Comparison of ENCODE assay signal across 8 cellular contexts in genomic region chr2:216283038-216283900, GRCh38.
DNase-seq lines count a peak whose midpoint lies in the region; ATAC-seq and TF ChIP-seq lines count a peak whose summit lies in the region.

No MANE protein-coding gene starts in this region.

- TF ChIP-seq CTCF in neural crest cell (conservative IDR thresholded peaks at IDR 0.05) = peak; percentile 38

- H3K4me3 ChIP-seq in CD4-positive, alpha-beta memory T cell (ENCODE audit: low read length in 2 of 2) = no peak overlapping the region

- no peaks in the 10 kb centered on the region for H3K27me3 Mint-ChIP-seq in neural crest cell (ENCODE audit: low read depth)
- no peaks in the 10 kb centered on the region for H3K27me3 Mint-ChIP-seq in CD4-positive, alpha-beta memory T cell

- H3K9me3 Mint-ChIP-seq in neural crest cell = no peaks in the 10 kb centered on the region
- peaks cover 0 to 4% (median 0%) of the 10 kb centered on the region in 8 donors for H3K9me3 Mint-ChIP-seq in CD4-positive, alpha-beta memory T cell

- peak; percentile 43 to 46 for DNase-seq in activated CD4-positive, alpha-beta T cell treated with anti-CD3 and anti-CD28 coated beads, Interleukin-2, amount 50 U/mL, for 48 hours
- DNase-seq in neural crest cell (ENCODE audit: low read depth, low spot score) = peak; percentile 22
- DNase-seq in pons (ENCODE audit: low spot score) = no peak
- DNase-seq in Kasumi-1 (lab: John Stamatoyannopoulos, UW) = no peak
- no peak for DNase-seq in CD4-positive, alpha-beta memory T cell
- no peak for DNase-seq in activated effector memory CD4-positive, alpha-beta T cell treated with Interleukin-2 at 50 U/mL for 16 hours

- H3K36me3 Mint-ChIP-seq in neural crest cell (ENCODE audit: low read depth) = no peaks in the 10 kb centered on the region
- H3K36me3 Mint-ChIP-seq in CD4-positive, alpha-beta memory T cell = no peaks in the 10 kb centered on the region

- no peaks in the 10 kb centered on the region for H3K27me3 ChIP-seq in CD4-positive, alpha-beta memory T cell (ENCODE audit: insufficient read depth, low read length)

- peak overlapping the region; percentile 59 for H3K27ac Mint-ChIP-seq in neural crest cell (ENCODE audit: unreplicated experiment)
- peak overlapping the region in 1 of 7 donors; percentile 24 for H3K27ac Mint-ChIP-seq in CD4-positive, alpha-beta memory T cell

- peaks cover 55% of the 10 kb centered on the region for H3K4me1 Mint-ChIP-seq in neural crest cell
- no peaks in the 10 kb centered on the region for H3K4me1 Mint-ChIP-seq in CD4-positive, alpha-beta memory T cell

- H3K27ac ChIP-seq in CD4-positive, alpha-beta memory T cell (ENCODE audit: low read depth, low read length) = no peak overlapping the region

- CTCF ChIA-PET in CD4-positive, alpha-beta memory T cell (lab: Charles Lee; ENCODE audit: partially characterized antibody) = interaction anchor here (0.7 to 1.5 kb wide), 2 partner anchors 10 to 11 kb away, joined by 3 to 4 read pairs; no protein-coding TSS in a partner anchor

- no peaks in the 10 kb centered on the region for H3K36me3 ChIP-seq in CD4-positive, alpha-beta memory T cell (ENCODE audit: insufficient read depth, low read length)

- H3K9me3 ChIP-seq in CD4-positive, alpha-beta memory T cell (ENCODE audit: control insufficient read depth in 1 of 2, low read length in 2 of 2) = no peaks in the 10 kb centered on the region

- H3K4me1 ChIP-seq in CD4-positive, alpha-beta memory T cell (ENCODE audit: insufficient read depth, low read length) = no peaks in the 10 kb centered on the region

- POLR2A ChIA-PET in CD4-positive, alpha-beta memory T cell (lab: Charles Lee; ENCODE audit: partially characterized antibody) = no interaction called here

- no peak overlapping the region for H3K4me3 Mint-ChIP-seq in neural crest cell
- H3K4me3 Mint-ChIP-seq in CD4-positive, alpha-beta memory T cell = no peak overlapping the region

- ATAC-seq in GM18498 (IDR thresholded peaks at IDR 0.05; ENCODE audit: unreplicated experiment) = peak; percentile 53
- peak; percentile 91 for ATAC-seq in HG02884 (IDR thresholded peaks at IDR 0.05; ENCODE audit: unreplicated experiment)

- intact Hi-C loops in CD4-positive, alpha-beta memory T cell (cut with micrococcal nuclease) = no loop called here

Comparison
In these comparisons a context has a peak if more than half of its experiments do, and no peak if none do; other contexts are left out.
1. DNase-seq: peak in activated CD4-positive, alpha-beta T cell treated with anti-CD3 and anti-CD28 coated beads, Interleukin-2, amount 50 U/mL, for 48 hours (2 of 2) and neural crest cell (single experiment); none in pons (single experiment), Kasumi-1 (0 of 2), CD4-positive, alpha-beta memory T cell (0 of 5) and activated effector memory CD4-positive, alpha-beta T cell treated with Interleukin-2 at 50 U/mL for 16 hours (single experiment).